1 cellular context compared by ENCODE assay signal in genomic region chr1:87682565-87682964, GRCh38.
TF ChIP-seq lines count a peak whose summit lies in the region.

No MANE protein-coding gene starts in this region.

TF ChIP-seq in IMR-90, 13 proteins besides CTCF, POLR2A, EP300 and RAD21 (continued from another document):
- TF ChIP-seq, protein P1, sequence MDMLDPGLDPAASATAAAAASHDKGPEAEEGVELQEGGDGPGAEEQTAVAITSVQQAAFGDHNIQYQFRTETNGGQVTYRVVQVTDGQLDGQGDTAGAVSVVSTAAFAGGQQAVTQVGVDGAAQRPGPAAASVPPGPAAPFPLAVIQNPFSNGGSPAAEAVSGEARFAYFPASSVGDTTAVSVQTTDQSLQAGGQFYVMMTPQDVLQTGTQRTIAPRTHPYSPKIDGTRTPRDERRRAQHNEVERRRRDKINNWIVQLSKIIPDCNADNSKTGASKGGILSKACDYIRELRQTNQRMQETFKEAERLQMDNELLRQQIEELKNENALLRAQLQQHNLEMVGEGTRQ (IDR thresholded peaks at IDR 0.05; ENCODE audit: low read depth, low read length): no peak
- no peak for TF ChIP-seq MXI1 (IDR thresholded peaks at IDR 0.05; ENCODE audit: borderline replicate concordance, low read depth, low read length)
- TF ChIP-seq, protein P2, sequence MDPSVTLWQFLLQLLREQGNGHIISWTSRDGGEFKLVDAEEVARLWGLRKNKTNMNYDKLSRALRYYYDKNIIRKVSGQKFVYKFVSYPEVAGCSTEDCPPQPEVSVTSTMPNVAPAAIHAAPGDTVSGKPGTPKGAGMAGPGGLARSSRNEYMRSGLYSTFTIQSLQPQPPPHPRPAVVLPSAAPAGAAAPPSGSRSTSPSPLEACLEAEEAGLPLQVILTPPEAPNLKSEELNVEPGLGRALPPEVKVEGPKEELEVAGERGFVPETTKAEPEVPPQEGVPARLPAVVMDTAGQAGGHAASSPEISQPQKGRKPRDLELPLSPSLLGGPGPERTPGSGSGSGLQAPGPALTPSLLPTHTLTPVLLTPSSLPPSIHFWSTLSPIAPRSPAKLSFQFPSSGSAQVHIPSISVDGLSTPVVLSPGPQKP (IDR thresholded peaks at IDR 0.05; ENCODE audit: borderline replicate concordance, low read depth, low read length): no peak
- TF ChIP-seq FOS (IDR thresholded peaks at IDR 0.05; ENCODE audit: low read depth, low read length): no peak
- TF ChIP-seq RCOR1 (IDR thresholded peaks at IDR 0.05; ENCODE audit: insufficient replicate concordance, low read length): no peak
- no peak for TF ChIP-seq CEBPB (IDR thresholded peaks at IDR 0.05; ENCODE audit: low read depth, low read length)
- TF ChIP-seq CHD1 (IDR thresholded peaks at IDR 0.05; ENCODE audit: low read depth, low read length): no peak
- no peak for TF ChIP-seq MAZ (IDR thresholded peaks at IDR 0.05; ENCODE audit: borderline replicate concordance, low read depth, low read length)
